ENCODE assay signal across 8 cellular contexts in the genomic region with DNA sequence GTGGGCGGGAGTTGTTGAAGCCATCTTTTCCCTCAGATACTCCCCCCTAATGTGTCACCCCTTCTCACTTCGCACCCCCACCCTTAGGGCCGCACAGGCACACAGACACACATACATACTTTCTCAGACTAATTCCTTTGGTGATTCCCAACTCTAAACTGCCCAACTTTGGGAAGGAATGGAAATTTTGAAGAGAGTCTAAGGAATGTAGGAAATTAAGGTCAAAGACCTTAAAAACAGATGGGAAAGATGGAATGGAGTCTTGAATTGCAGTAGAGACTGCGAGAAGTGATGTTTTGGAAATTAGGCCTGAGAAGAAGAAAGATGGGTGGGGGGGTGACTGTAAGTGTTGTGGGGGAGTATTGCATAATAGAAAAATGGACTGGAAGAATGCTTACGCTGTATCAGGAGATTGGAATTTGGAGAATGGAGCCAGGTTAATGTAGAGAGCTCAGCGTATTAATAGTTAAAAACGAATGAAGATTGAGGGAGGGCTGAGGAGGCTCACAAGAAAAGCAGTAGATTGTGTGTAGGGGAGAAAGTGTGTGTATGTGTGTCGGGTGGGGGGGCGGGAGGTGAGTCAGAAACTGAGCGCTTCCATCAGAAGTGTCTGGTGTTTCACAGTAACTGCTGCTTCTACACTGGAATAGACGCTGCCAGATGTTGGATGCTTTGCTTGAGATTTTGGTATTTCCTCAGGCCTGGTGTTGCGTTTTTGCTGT. TPM values are rescaled to one million over a fixed set of nuclear protein-coding genes. Genes with fewer than 3 reads are reported as not detected.
DNase-seq lines count a peak whose midpoint lies in the region; ATAC-seq, FAIRE-seq and TF ChIP-seq lines count a peak whose summit lies in the region.

No MANE protein-coding gene starts in this region.

- H3K36me3 Mint-ChIP-seq in Caco-2 (ENCODE audit: insufficient read depth, unreplicated experiment) = peaks cover 74% of the 10 kb centered on the region

- H3K36me3 ChIP-seq in Caco-2 (ENCODE audit: control insufficient read depth, insufficient read depth, low read length) = no peaks in the 10 kb centered on the region; the same call in none of the 2 replicates
- H3K36me3 ChIP-seq in MG63 = peaks cover 53% of the 10 kb centered on the region
- H3K36me3 ChIP-seq in adipocyte (ENCODE audit: control insufficient read depth, insufficient read depth, low read length, severe bottlenecking) = peaks cover 17% of the 10 kb centered on the region
- peaks cover 5 to 15% of the 10 kb centered on the region in 2 experiments for H3K36me3 ChIP-seq in keratinocyte (ENCODE audit: control insufficient read depth in 2 of 2, extremely low read depth in 1 of 2, insufficient read depth in 2 of 2, low read length in 2 of 2)

- peak overlapping the region; percentile 97 for H3K9ac ChIP-seq in adipocyte (ENCODE audit: low read length)
- H3K9ac ChIP-seq in keratinocyte (ENCODE audit: control insufficient read depth, extremely low read depth, insufficient read depth, low read length) = peak overlapping the region; percentile 97

- peak overlapping the region; percentile 95 for H3K27ac ChIP-seq in keratinocyte (ENCODE audit: control insufficient read depth, insufficient read depth, low read length)

- peak overlapping the region; percentile 89 for H3K4me3 Mint-ChIP-seq in Caco-2 (ENCODE audit: unreplicated experiment)
- H3K4me3 Mint-ChIP-seq in stimulated activated naive CD8-positive, alpha-beta T cell treated with anti-CD3 and anti-CD28 coated beads, Interleukin-15, amount 100 ng/mL, for 72 hours = peak overlapping the region; percentile 91 to 99

- H3K4me1 ChIP-seq in Caco-2 (peaks cover 4% of the 10 kb centered on the region; the same call in 1 of the 2 replicates), adipocyte (ENCODE audit: control insufficient read depth, insufficient read depth, low read length) (peaks cover 32% of the 10 kb centered on the region), keratinocyte (ENCODE audit: control insufficient read depth, extremely low read depth, insufficient read depth, low read length) (peaks cover 31% of the 10 kb centered on the region)

- intact Hi-C loops in Caco-2 (cut with micrococcal nuclease; ENCODE audit: unreplicated experiment) = loop anchor here (5.0 kb wide), 3 partner anchors 312 to 792 kb away; a partner anchor contains a TSS

- POLR2A ChIA-PET in Caco-2 (lab: Charles Lee) = interaction anchor here (0.6 to 1.0 kb wide), 2 partner anchors 10 to 913 kb away, joined by 5 to 7 read pairs; a partner anchor contains a TSS

- peaks cover 61% of the 10 kb centered on the region for H3K79me2 ChIP-seq in keratinocyte (ENCODE audit: control insufficient read depth, insufficient read depth, low read length)

- dilution Hi-C loops in keratinocyte (cut with MboI; ENCODE audit: extremely low pct_ligation_motif_present, low sequenced_read_pairs) = no loop called here

- no TSS peak for BruUV-seq in Caco-2 (replicated peaks; lab: Mats Ljungman, UMichigan)

- H3K9me3 ChIP-seq in Caco-2 (no peaks in the 10 kb centered on the region), MG63 (no peaks in the 10 kb centered on the region), adipocyte (ENCODE audit: control insufficient read depth, low read length) (no peaks in the 10 kb centered on the region), keratinocyte (ENCODE audit: control insufficient read depth, low read depth, low read length) (no peaks in the 10 kb centered on the region)

- H3K4me1 Mint-ChIP-seq in Caco-2 (ENCODE audit: low read depth, unreplicated experiment) = peaks cover 13% of the 10 kb centered on the region
- H3K4me1 Mint-ChIP-seq in stimulated activated naive CD8-positive, alpha-beta T cell treated with anti-CD3 and anti-CD28 coated beads, Interleukin-15, amount 100 ng/mL, for 72 hours = peaks cover 64% of the 10 kb centered on the region

- FAIRE-seq in keratinocyte (lab: Jason Lieb, UNC) = no peak

- H3K27me3 ChIP-seq in Caco-2 (replicated peaks; ENCODE audit: control insufficient read depth, insufficient read depth, low read length) = no peaks in the 10 kb centered on the region
- no peaks in the 10 kb centered on the region for H3K27me3 ChIP-seq in MG63
- no peaks in the 10 kb centered on the region for H3K27me3 ChIP-seq in adipocyte (replicated peaks; ENCODE audit: control insufficient read depth, insufficient read depth, low read length)
- no peaks in the 10 kb centered on the region for H3K27me3 ChIP-seq in keratinocyte (ENCODE audit: control insufficient read depth, extremely low read depth, insufficient read depth, low read length)

- H2AFZ ChIP-seq in keratinocyte (ENCODE audit: control insufficient read depth, low read length) = no peak overlapping the region

- peak overlapping the region; percentile 92 for H3K27ac Mint-ChIP-seq in Caco-2 (ENCODE audit: unreplicated experiment)
- peak overlapping the region in 1 of 2 donors; percentile 99 for H3K27ac Mint-ChIP-seq in stimulated activated naive CD8-positive, alpha-beta T cell treated with anti-CD3 and anti-CD28 coated beads, Interleukin-15, amount 100 ng/mL, for 72 hours

- peaks cover 11% of the 10 kb centered on the region for H4K20me1 ChIP-seq in keratinocyte (ENCODE audit: control insufficient read depth, extremely low read depth, insufficient read depth, low read length)

- no peak for ATAC-seq in stimulated activated naive CD8-positive, alpha-beta T cell treated with anti-CD3 and anti-CD28 coated beads, Interleukin-15, amount 100 ng/mL, for 72 hours
- ATAC-seq in GM21367 (IDR thresholded peaks at IDR 0.05; ENCODE audit: unreplicated experiment) (no peak), HG02610 (IDR thresholded peaks at IDR 0.05; ENCODE audit: unreplicated experiment) (no peak)

- H3K4me2 ChIP-seq in keratinocyte (ENCODE audit: control insufficient read depth, extremely low read depth, insufficient read depth, low read depth, low read length) = peak overlapping the region; percentile 94

- CTCF ChIA-PET in Caco-2 (lab: Charles Lee) = interaction anchor here (0.5 to 1.6 kb wide), 3 partner anchors 15 to 52 kb away, joined by 3 to 6 read pairs (median 4); no protein-coding TSS in a partner anchor

- DNase-seq in Caco-2 (peak in 1 of 2 experiments; percentile 23), MG63 (peak; percentile 57), adipocyte (ENCODE audit: low read depth) (peak; percentile 88), keratinocyte (ENCODE audit: low read depth, low spot score) (no peak), GOT3 (lab: John Stamatoyannopoulos, UW) (no peak)
- DNase-seq in stimulated activated naive CD8-positive, alpha-beta T cell treated with anti-CD3 and anti-CD28 coated beads, Interleukin-15, amount 100 ng/mL, for 72 hours = no peak

- peaks cover 3% of the 10 kb centered on the region for H3K9me1 ChIP-seq in keratinocyte (ENCODE audit: control insufficient read depth, extremely low read depth, insufficient read depth, low read length)

- TF ChIP-seq CTCF in Caco-2 (IDR thresholded peaks at IDR 0.05; ENCODE audit: insufficient read depth in 1 of 2, low read depth in 1 of 2, low read length in 1 of 2, severe bottlenecking in 1 of 2, unreplicated experiment in 1 of 2) (no peak), keratinocyte (optimal IDR thresholded peaks at IDR 0.05 in 1 of 3, IDR thresholded peaks at IDR 0.05 in 1 of 3, conservative IDR thresholded peaks at IDR 0.05 in 1 of 3; ENCODE audit: extremely low read depth in 1 of 3, insufficient read depth in 2 of 3, low read length in 3 of 3) (no peak)

- H3K27me3 Mint-ChIP-seq in Caco-2 (ENCODE audit: insufficient read depth, unreplicated experiment) = no peaks in the 10 kb centered on the region
- no peaks in the 10 kb centered on the region for H3K27me3 Mint-ChIP-seq in stimulated activated naive CD8-positive, alpha-beta T cell treated with anti-CD3 and anti-CD28 coated beads, Interleukin-15, amount 100 ng/mL, for 72 hours

- H3K4me3 ChIP-seq in Caco-2 (ENCODE audit: low read depth, low read length) (peak overlapping the region; percentile 60), MG63 (peak overlapping the region; percentile 98), adipocyte (ENCODE audit: low read length) (peak overlapping the region; percentile 99), keratinocyte (ENCODE audit: control insufficient read depth in 2 of 3, extremely low read depth in 1 of 3, insufficient read depth in 2 of 3, low read depth in 1 of 3, low read length in 3 of 3) (peak overlapping the region; percentile 95 to 100 (median 99))

- no peaks in the 10 kb centered on the region for H3K9me3 Mint-ChIP-seq in Caco-2 (ENCODE audit: unreplicated experiment)
- no peaks in the 10 kb centered on the region for H3K9me3 Mint-ChIP-seq in stimulated activated naive CD8-positive, alpha-beta T cell treated with anti-CD3 and anti-CD28 coated beads, Interleukin-15, amount 100 ng/mL, for 72 hours

RNA-seq across cellular contexts. Expression of a gene that starts 1.7 kb away (rescaled TPM):
- total RNA-seq in Caco-2 (2022) = 88.6 and 95.1 TPM in 2 replicates
- total RNA-seq in MG63 (2014; rRNA removed; shearing (Covaris generic); ENCODE audit: low replicate concordance) = 28.3 and 38.6 TPM in 2 replicates
- polyA plus RNA-seq in keratinocyte = 98.6 to 148 TPM (median 124 TPM) in 3 replicates
- 40.9 TPM for polyA plus RNA-seq in keratinocyte (2011; ENCODE audit: low read depth)
- polyA plus RNA-seq in keratinocyte (2011; cell fraction: cytosol; rRNA removed) = 99.7 and 191 TPM in 2 replicates
- 285 and 289 TPM in 2 replicates for polyA plus RNA-seq in keratinocyte (2011; cell fraction: nucleus; rRNA removed)
- polyA plus RNA-seq in keratinocyte (2012; ENCODE audit: low replicate concordance) = 45.5 and 51.0 TPM in 2 replicates
- 191 to 227 TPM (median 226 TPM) in 3 replicates for polyA minus RNA-seq in keratinocyte
- 42.0 TPM for polyA minus RNA-seq in keratinocyte (2011; cell fraction: cytosol; rRNA and poly(A)+ RNA removed)
- 151 and 276 TPM in 2 replicates for polyA minus RNA-seq in keratinocyte (2011; cell fraction: nucleus; rRNA and poly(A)+ RNA removed)

RNA-seq across cellular contexts. Expression of a gene that starts 10.0 kb away (rescaled TPM):
- 80.1 and 86.0 TPM in 2 replicates for total RNA-seq in Caco-2 (2022)
- total RNA-seq in MG63 (2014; rRNA removed; shearing (Covaris generic); ENCODE audit: low replicate concordance) = 87.3 and 105 TPM in 2 replicates
- 41.6 to 69.9 TPM (median 47.5 TPM) in 3 replicates for polyA plus RNA-seq in keratinocyte
- polyA plus RNA-seq in keratinocyte (2011; ENCODE audit: low read depth) = 133 TPM
- polyA plus RNA-seq in keratinocyte (2011; cell fraction: cytosol; rRNA removed) = 41.1 and 47.4 TPM in 2 replicates
- polyA plus RNA-seq in keratinocyte (2011; cell fraction: nucleus; rRNA removed) = 36.8 and 38.5 TPM in 2 replicates
- 32.5 and 49.8 TPM in 2 replicates for polyA plus RNA-seq in keratinocyte (2012; ENCODE audit: low replicate concordance)
- polyA minus RNA-seq in keratinocyte = 19.4 to 22.3 TPM (median 21.5 TPM) in 3 replicates
- polyA minus RNA-seq in keratinocyte (2011; cell fraction: cytosol; rRNA and poly(A)+ RNA removed) = 30.1 TPM
- 10.5 and 11.2 TPM in 2 replicates for polyA minus RNA-seq in keratinocyte (2011; cell fraction: nucleus; rRNA and poly(A)+ RNA removed)

RNA-seq across cellular contexts. Expression of a gene that starts 24.2 kb away (rescaled TPM):
- 0.84 and 1.3 TPM in 2 replicates for total RNA-seq in Caco-2 (2022)
- not detected in 2 replicates for total RNA-seq in MG63 (2014; rRNA removed; shearing (Covaris generic); ENCODE audit: low replicate concordance)
- polyA plus RNA-seq in keratinocyte = 0.18 to 0.42 TPM (median 0.34 TPM) in 3 replicates
- not detected for polyA plus RNA-seq in keratinocyte (2011; ENCODE audit: low read depth)
- polyA plus RNA-seq in keratinocyte (2011; cell fraction: cytosol; rRNA removed) = 0.15 and 0.17 TPM in 2 replicates
- polyA plus RNA-seq in keratinocyte (2011; cell fraction: nucleus; rRNA removed) = not detected in 2 replicates
- polyA plus RNA-seq in keratinocyte (2012; ENCODE audit: low replicate concordance) = 0.24 TPM in 1 of 2 replicates, not detected in the other
- polyA minus RNA-seq in keratinocyte = 0.49 TPM in 1 of 3 replicates, not detected in the others
- polyA minus RNA-seq in keratinocyte (2011; cell fraction: cytosol; rRNA and poly(A)+ RNA removed) = not detected
- not detected in 2 replicates for polyA minus RNA-seq in keratinocyte (2011; cell fraction: nucleus; rRNA and poly(A)+ RNA removed)

RNA-seq across cellular contexts. Expression of a gene that starts 34.1 kb away (rescaled TPM):
- total RNA-seq in Caco-2 (2022) = 52.1 and 53.6 TPM in 2 replicates
- total RNA-seq in MG63 (2014; rRNA removed; shearing (Covaris generic); ENCODE audit: low replicate concordance) = 43.1 and 69.6 TPM in 2 replicates
- 11.0 to 34.4 TPM (median 26.2 TPM) in 3 replicates for polyA plus RNA-seq in keratinocyte
- polyA plus RNA-seq in keratinocyte (2011; ENCODE audit: low read depth) = 32.6 TPM
- 22.8 and 25.1 TPM in 2 replicates for polyA plus RNA-seq in keratinocyte (2011; cell fraction: cytosol; rRNA removed)
- polyA plus RNA-seq in keratinocyte (2011; cell fraction: nucleus; rRNA removed) = 33.4 and 35.9 TPM in 2 replicates
- 44.4 and 44.9 TPM in 2 replicates for polyA plus RNA-seq in keratinocyte (2012; ENCODE audit: low replicate concordance)
- 7.4 to 17.6 TPM (median 10.6 TPM) in 3 replicates for polyA minus RNA-seq in keratinocyte
- 10.9 TPM for polyA minus RNA-seq in keratinocyte (2011; cell fraction: cytosol; rRNA and poly(A)+ RNA removed)
- 4.7 and 5.0 TPM in 2 replicates for polyA minus RNA-seq in keratinocyte (2011; cell fraction: nucleus; rRNA and poly(A)+ RNA removed)

RNA-seq across cellular contexts. Expression of a gene that starts 34.3 kb away (rescaled TPM):
- 4.0 and 5.0 TPM in 2 replicates for total RNA-seq in Caco-2 (2022)
- total RNA-seq in MG63 (2014; rRNA removed; shearing (Covaris generic); ENCODE audit: low replicate concordance) = 2.0 and 11.4 TPM in 2 replicates
- polyA plus RNA-seq in keratinocyte = 3.6 to 5.6 TPM (median 4.4 TPM) in 3 replicates
- polyA plus RNA-seq in keratinocyte (2011; ENCODE audit: low read depth) = 1.7 TPM
- polyA plus RNA-seq in keratinocyte (2011; cell fraction: cytosol; rRNA removed) = 3.2 and 4.0 TPM in 2 replicates
- 9.5 and 10.2 TPM in 2 replicates for polyA plus RNA-seq in keratinocyte (2011; cell fraction: nucleus; rRNA removed)
- 4.3 TPM in 2 replicates for polyA plus RNA-seq in keratinocyte (2012; ENCODE audit: low replicate concordance)
- 0.98 to 5.7 TPM (median 3.6 TPM) in 3 replicates for polyA minus RNA-seq in keratinocyte
- 4.0 TPM for polyA minus RNA-seq in keratinocyte (2011; cell fraction: cytosol; rRNA and poly(A)+ RNA removed)
- 5.7 and 5.8 TPM in 2 replicates for polyA minus RNA-seq in keratinocyte (2011; cell fraction: nucleus; rRNA and poly(A)+ RNA removed)

Comparison
In these comparisons a context has a peak if more than half of its experiments do, and no peak if none do; other contexts are left out.
1. DNase-seq: peak in MG63 (single experiment) and adipocyte (single experiment); none in keratinocyte (single experiment), stimulated activated naive CD8-positive, alpha-beta T cell treated with anti-CD3 and anti-CD28 coated beads, Interleukin-15, amount 100 ng/mL, for 72 hours (0 of 2) and GOT3 (single experiment).
2. Peak in every context shown above with its lines, with median percentiles within 50 percentile points of each other: H3K4me3 ChIP-seq.